ENCODE assay signal across 7 cellular contexts in genomic region chr4:15778742-15779231, GRCh38. TPM values are rescaled to one million over a fixed set of nuclear protein-coding genes. Genes with fewer than 3 reads are reported as not detected.
A peak's percentile ranks its signal among the peaks of the same experiment; 100 is the strongest.
DNase-seq lines count a peak whose midpoint lies in the region; ATAC-seq and TF ChIP-seq lines count a peak whose summit lies in the region.

No MANE protein-coding gene starts in this region.

- H3K4me2 ChIP-seq in MM.1S (ENCODE audit: low read depth, low read length) = peak overlapping the region; percentile 99

- H3K27me3 ChIP-seq in H7 (ENCODE audit: control insufficient read depth, insufficient read depth, low read length) (peaks cover 31% of the 10 kb centered on the region), MM.1S (replicated peaks; ENCODE audit: insufficient read depth, low read length) (peaks cover 36% of the 10 kb centered on the region; the same call in 1 of the 2 replicates), ovary (no peaks in the 10 kb centered on the region)

- ATAC-seq in activated T-helper 17 cell treated with anti-CD3 and anti-CD28 coated beads, Interleukin-2, amount 50 U/mL, for 72 hours (replicated peaks) = peak; percentile 47

- no peaks in the 10 kb centered on the region for H3K36me3 Mint-ChIP-seq in activated T-helper 17 cell treated with anti-CD3 and anti-CD28 coated beads, Interleukin-2, amount 50 U/mL, for 72 hours (ENCODE audit: low read depth)
- peaks cover 4% of the 10 kb centered on the region for H3K36me3 Mint-ChIP-seq in glutamatergic neuron (ENCODE audit: unreplicated experiment)

- H2AFZ ChIP-seq in MM.1S (ENCODE audit: low read length) = peak overlapping the region; percentile 75; the same call in 1 of the 2 replicates

- H4K20me1 ChIP-seq in MM.1S (ENCODE audit: insufficient read depth, low read length) = no peaks in the 10 kb centered on the region

- peaks cover 20% of the 10 kb centered on the region for H3F3A ChIP-seq in MM.1S (ENCODE audit: insufficient read depth, low read length)

- H3K27ac Mint-ChIP-seq in activated T-helper 17 cell treated with anti-CD3 and anti-CD28 coated beads, Interleukin-2, amount 50 U/mL, for 72 hours = peak overlapping the region; percentile 9
- no peak overlapping the region for H3K27ac Mint-ChIP-seq in glutamatergic neuron (ENCODE audit: unreplicated experiment)

- DNase-seq in H7 (no peak), MM.1S (peak; percentile 87), glutamatergic neuron (no peak), ovary (peak in 2 of 5 donors; percentile 27 to 42), superior temporal gyrus (ENCODE audit: extremely low spot score) (no peak)

- WGBS in ovary, 3 donors = 0 to 1% (median 0%) methylated on average over 38 to 40 of the region's 41 CpGs

- intact Hi-C loops in ovary (cut with DNase I) = no loop called here

- peaks cover 8% of the 10 kb centered on the region for H3K79me2 ChIP-seq in MM.1S (ENCODE audit: low read length)

- TF ChIP-seq CTCF in MM.1S (IDR thresholded peaks at IDR 0.05; ENCODE audit: low read length) (no peak), glutamatergic neuron (IDR thresholded peaks at IDR 0.05; ENCODE audit: partially characterized antibody, unreplicated experiment) (no peak), ovary (IDR thresholded peaks at IDR 0.05) (no peak)

- H3K9me3 Mint-ChIP-seq in activated T-helper 17 cell treated with anti-CD3 and anti-CD28 coated beads, Interleukin-2, amount 50 U/mL, for 72 hours = no peaks in the 10 kb centered on the region
- peaks cover 1% of the 10 kb centered on the region for H3K9me3 Mint-ChIP-seq in glutamatergic neuron (ENCODE audit: unreplicated experiment)

- H3K27me3 Mint-ChIP-seq in activated T-helper 17 cell treated with anti-CD3 and anti-CD28 coated beads, Interleukin-2, amount 50 U/mL, for 72 hours = peaks cover 30% of the 10 kb centered on the region
- H3K27me3 Mint-ChIP-seq in glutamatergic neuron (ENCODE audit: unreplicated experiment) = peaks cover 8% of the 10 kb centered on the region

- peak overlapping the region; percentile 51 for H3K4me3 ChIP-seq in H7 (ENCODE audit: insufficient read depth, low read depth, low read length)
- H3K4me3 ChIP-seq in MM.1S (ENCODE audit: low read length) = peak overlapping the region; percentile 75
- peak overlapping the region; percentile 42 for H3K4me3 ChIP-seq in ovary

- peak; percentile 24 for TF ChIP-seq POLR2A in GM15510 (IDR thresholded peaks at IDR 0.05; ENCODE audit: borderline replicate concordance, extremely low read depth, insufficient read length)
- no peak for TF ChIP-seq POLR2A in ovary (IDR thresholded peaks at IDR 0.05)

- H3K36me3 ChIP-seq in H7 (replicated peaks; ENCODE audit: control insufficient read depth, insufficient read depth, low read length) = no peaks in the 10 kb centered on the region
- no peaks in the 10 kb centered on the region for H3K36me3 ChIP-seq in MM.1S (replicated peaks; ENCODE audit: insufficient read depth, low read length)
- H3K36me3 ChIP-seq in ovary = no peaks in the 10 kb centered on the region

- H3K9ac ChIP-seq in MM.1S (ENCODE audit: low read length) = peak overlapping the region; percentile 60

- H3K9me2 ChIP-seq in MM.1S (replicated peaks; ENCODE audit: insufficient read depth, low read length) = no peaks in the 10 kb centered on the region

- no peak for TF ChIP-seq EP300 in ovary (IDR thresholded peaks at IDR 0.05)

- H3K4me1 ChIP-seq in MM.1S (ENCODE audit: low read length) (peaks cover 32% of the 10 kb centered on the region), ovary (ENCODE audit: insufficient read depth) (peaks cover 2% of the 10 kb centered on the region)

- H3K27ac ChIP-seq in MM.1S (ENCODE audit: low read length) (peak overlapping the region; percentile 71; the same call in 1 of the 2 replicates), ovary (no peak overlapping the region)

- H3K9me3 ChIP-seq in MM.1S (replicated peaks; ENCODE audit: insufficient read depth, low read length) = no peaks in the 10 kb centered on the region
- no peaks in the 10 kb centered on the region for H3K9me3 ChIP-seq in ovary

- H3K4me1 Mint-ChIP-seq in activated T-helper 17 cell treated with anti-CD3 and anti-CD28 coated beads, Interleukin-2, amount 50 U/mL, for 72 hours = peaks cover 49% of the 10 kb centered on the region
- H3K4me1 Mint-ChIP-seq in glutamatergic neuron (ENCODE audit: low read depth, unreplicated experiment) = peaks cover 11% of the 10 kb centered on the region

- H3K4me3 Mint-ChIP-seq in activated T-helper 17 cell treated with anti-CD3 and anti-CD28 coated beads, Interleukin-2, amount 50 U/mL, for 72 hours = peak overlapping the region; percentile 79
- peak overlapping the region; percentile 90 for H3K4me3 Mint-ChIP-seq in glutamatergic neuron (ENCODE audit: unreplicated experiment)

RNA-seq across cellular contexts. Expression of gene CD38, which starts 0.7 kb away (rescaled TPM):
- total RNA-seq in H7 (2014; rRNA removed; shearing (Covaris generic)) = 0.15 and 1.1 TPM in 2 replicates
- 1 to 10 TPM; 3.0 to 3.9 TPM for total RNA-seq in activated T-helper 17 cell treated with anti-CD3 and anti-CD28 coated beads, Interleukin-2, amount 50 U/mL, for 72 hours
- total RNA-seq in glutamatergic neuron (ENCODE audit: unreplicated experiment) = 0.37 TPM
- total RNA-seq in ovary = 1 to 10 TPM in 3 of 7 donors, under 1 TPM in 4; 0.23 to 9.5 (median 0.97) TPM
- 1 to 10 TPM in 1 of 2 donors, under 1 TPM in 1; 0.25 to 3.0 TPM for polyA plus RNA-seq in ovary
